1 cellular context compared by ENCODE assay signal in genomic region chr1:28518000-28518744, GRCh38.
TF ChIP-seq lines count a peak whose summit lies in the region.

No MANE protein-coding gene starts in this region.

TF ChIP-seq in HepG2, 621 proteins besides CTCF, POLR2A, EP300 and RAD21 (continued from another document and continues in another):
- TF ChIP-seq TFE3 (CRISPR knock-in tag; IDR thresholded peaks at IDR 0.05) (0 out of 2 replicates have a peak, but pooled peaks have one; percentile 21), ZBTB44 (CRISPR knock-in tag; IDR thresholded peaks at IDR 0.05) (no peak), ZMYM3 (CRISPR knock-in tag; IDR thresholded peaks at IDR 0.05) (no peak), KDM4B (CRISPR knock-in tag; IDR thresholded peaks at IDR 0.05) (peak; percentile 60), SIX1 (CRISPR knock-in tag; IDR thresholded peaks at IDR 0.05; ENCODE audit: borderline replicate concordance) (no peak), ZBTB14 (CRISPR knock-in tag; IDR thresholded peaks at IDR 0.05) (peak; percentile 85), FOXK1 (CRISPR knock-in tag; IDR thresholded peaks at IDR 0.05; ENCODE audit: borderline replicate concordance, low read depth) (peak; percentile 72; the same call in 1 of the 2 replicates), RFXAP (CRISPR knock-in tag; IDR thresholded peaks at IDR 0.05; ENCODE audit: borderline replicate concordance) (no peak; the same call in 1 of the 2 replicates), HNRNPLL (IDR thresholded peaks at IDR 0.05; ENCODE audit: low read depth, low read length, poor library complexity, severe bottlenecking) (peak; percentile 68), PRDM4 (CRISPR knock-in tag; IDR thresholded peaks at IDR 0.05; ENCODE audit: borderline replicate concordance) (0 out of 2 replicates have a peak, but pooled peaks have one; percentile 64), ZNF543 (CRISPR knock-in tag; IDR thresholded peaks at IDR 0.05) (no peak), KMT2A (CRISPR knock-in tag; IDR thresholded peaks at IDR 0.05) (0 out of 2 replicates have a peak, but pooled peaks have one; percentile 17), ZNF460 (CRISPR knock-in tag; IDR thresholded peaks at IDR 0.05; ENCODE audit: borderline replicate concordance) (no peak), MXD3 (CRISPR knock-in tag; IDR thresholded peaks at IDR 0.05) (peak; percentile 64), SOX5 (CRISPR knock-in tag; IDR thresholded peaks at IDR 0.05; ENCODE audit: borderline replicate concordance) (0 out of 2 replicates have a peak, but pooled peaks have one; percentile 14), ARHGAP35 (CRISPR knock-in tag; IDR thresholded peaks at IDR 0.05; ENCODE audit: borderline replicate concordance) (0 out of 2 replicates have a peak, but pooled peaks have one; percentile 32), SUZ12 (IDR thresholded peaks at IDR 0.05; ENCODE audit: low read depth, low read length) (no peak), CHD4 (IDR thresholded peaks at IDR 0.05; ENCODE audit: borderline replicate concordance, low read length) (no peak), ZNF879 (CRISPR knock-in tag; IDR thresholded peaks at IDR 0.05) (no peak), CC2D1A (CRISPR knock-in tag; IDR thresholded peaks at IDR 0.05) (no peak), HNF1A (IDR thresholded peaks at IDR 0.05; ENCODE audit: low read depth) (no peak), HNF1A (CRISPR knock-in tag; IDR thresholded peaks at IDR 0.05; ENCODE audit: borderline replicate concordance) (no peak), POGZ (CRISPR knock-in tag; IDR thresholded peaks at IDR 0.05) (no peak), ZNF276 (CRISPR knock-in tag; IDR thresholded peaks at IDR 0.05; ENCODE audit: low read depth) (peak; percentile 76; the same call in 1 of the 2 replicates), MEIS1 (CRISPR knock-in tag; IDR thresholded peaks at IDR 0.05; ENCODE audit: borderline replicate concordance) (no peak), ZNF678 (CRISPR knock-in tag; IDR thresholded peaks at IDR 0.05) (no peak), ZNF446 (CRISPR knock-in tag; IDR thresholded peaks at IDR 0.05) (no peak), MBNL3 (CRISPR knock-in tag; conservative IDR thresholded peaks at IDR 0.05) (no peak), EZH2 (conservative IDR thresholded peaks at IDR 0.05; ENCODE audit: low read depth, low read length) (no peak), ZNF746 (CRISPR knock-in tag; IDR thresholded peaks at IDR 0.05) (peak; percentile 9; the same call in 1 of the 2 replicates), GMEB1 (CRISPR knock-in tag; IDR thresholded peaks at IDR 0.05; ENCODE audit: borderline replicate concordance) (peak; percentile 44; the same call in 1 of the 2 replicates), KLF9 (CRISPR knock-in tag; IDR thresholded peaks at IDR 0.05; ENCODE audit: low read depth) (no peak), CEBPB (IDR thresholded peaks at IDR 0.05; ENCODE audit: borderline replicate concordance, low read depth, low read length) (no peak), ZBTB37 (CRISPR knock-in tag; IDR thresholded peaks at IDR 0.05) (no peak), KLF13 (CRISPR knock-in tag; IDR thresholded peaks at IDR 0.05) (no peak)
